ENCODE assay signal across 8 cellular contexts in the genomic region with DNA sequence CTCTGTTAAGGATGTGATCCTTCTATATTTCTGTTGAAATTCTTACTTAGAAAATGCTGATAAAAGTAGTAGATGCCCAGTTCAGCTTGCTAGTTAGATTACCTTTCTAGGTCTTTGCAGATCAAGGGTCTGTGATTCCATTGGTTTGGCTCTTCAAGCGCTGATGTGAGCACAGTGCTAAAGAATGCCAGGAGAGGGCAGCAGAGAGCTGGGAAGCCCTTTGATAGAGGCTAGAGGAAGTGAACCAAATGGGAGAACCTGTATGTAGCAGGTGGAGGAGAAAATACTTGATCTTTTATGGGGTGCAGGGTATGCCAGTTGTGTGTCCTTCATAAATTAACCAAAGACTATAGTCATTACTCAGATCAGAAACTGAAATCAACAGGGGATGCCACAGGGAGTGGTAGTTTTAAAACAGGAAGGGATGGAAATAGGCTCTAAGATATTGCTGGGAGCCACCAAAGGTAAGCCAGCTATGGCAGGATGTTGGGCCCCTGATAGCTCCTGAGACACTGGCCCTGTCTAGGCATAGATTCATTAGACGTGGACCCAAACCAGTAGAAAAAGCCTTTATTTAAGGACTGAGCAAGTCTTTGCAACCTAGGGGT.
DNase-seq lines count a peak whose midpoint lies in the region; ATAC-seq and TF ChIP-seq lines count a peak whose summit lies in the region.

No MANE protein-coding gene starts in this region.

- no peak overlapping the region for H3K4me3 ChIP-seq in lower leg skin (ENCODE audit: low read depth, poor library complexity, severe bottlenecking)

- no peak overlapping the region for H3K27ac ChIP-seq in C4-2B

- peak; percentile 92 for ATAC-seq in GM19035 (IDR thresholded peaks at IDR 0.05; ENCODE audit: unreplicated experiment)
- ATAC-seq in HG03175 (IDR thresholded peaks at IDR 0.05; ENCODE audit: unreplicated experiment): peak; percentile 91

- intact Hi-C loops in lower leg skin (cut with DNase I; ENCODE audit: low total_unique reads): loop anchor here (10.0 kb wide), 1 partner anchor 183 kb away; no protein-coding TSS in a partner anchor

- 22 to 32% methylated on average over 2 of the region's 2 CpGs for WGBS in lower leg skin, 2 donors

- no peak for TF ChIP-seq POLR2A in lower leg skin (IDR thresholded peaks at IDR 0.05)

- TF ChIP-seq CTCF in C4-2B (conservative IDR thresholded peaks at IDR 0.05): peak; percentile 93
- TF ChIP-seq CTCF in lower leg skin (IDR thresholded peaks at IDR 0.05): peak in 1 of 3 donors; percentile 63

- DNase-seq in NCI-H2171 treated with DMSO at 0.1 percent for 48 hours (lab: John Stamatoyannopoulos, UW): peak; percentile 93
- peak; percentile 46 for DNase-seq in activated CD4-positive, CD25-positive, alpha-beta regulatory T cell treated with anti-CD3 and anti-CD28 coated beads, Interleukin-2, amount 50 U/mL, for 72 hours
- peak; percentile 62 for DNase-seq in dedifferentiated amniotic fluid mesenchymal stem cell (ENCODE audit: extremely low spot score)
- peak; percentile 51 to 90 for DNase-seq in lower leg skin (ENCODE audit: low spot score in 2 of 2)
- DNase-seq in stimulated activated CD8-positive, alpha-beta memory T cell treated with anti-CD3 and anti-CD28 coated beads, Interleukin-15, amount 100 ng/mL, for 1 hour (ENCODE audit: low read depth): peak; percentile 24

Comparison
In these comparisons a context has a peak if more than half of its experiments do, and no peak if none do; other contexts are left out.
1. DNase-seq: peak in every context shown above with its lines; median percentile 93 in NCI-H2171 treated with DMSO at 0.1 percent for 48 hours; 70 in lower leg skin; 62 in dedifferentiated amniotic fluid mesenchymal stem cell; 46 in activated CD4-positive, CD25-positive, alpha-beta regulatory T cell treated with anti-CD3 and anti-CD28 coated beads, Interleukin-2, amount 50 U/mL, for 72 hours; 24 in stimulated activated CD8-positive, alpha-beta memory T cell treated with anti-CD3 and anti-CD28 coated beads, Interleukin-15, amount 100 ng/mL, for 1 hour.